ENCODE assay signal across 8 cellular contexts in genomic region chr15:35519536-35520149, GRCh38. TPM values are rescaled to one million over a fixed set of nuclear protein-coding genes. Genes with fewer than 3 reads are reported as not detected.
DNase-seq lines count a peak whose midpoint lies in the region; ATAC-seq and TF ChIP-seq lines count a peak whose summit lies in the region.

No MANE protein-coding gene starts in this region.

- no peaks in the 10 kb centered on the region for H3K9me3 ChIP-seq in RWPE2 (ENCODE audit: severe bottlenecking)

- peak; percentile 66 for ATAC-seq in GM19395 (IDR thresholded peaks at IDR 0.05; ENCODE audit: unreplicated experiment)
- ATAC-seq in RWPE2 (ENCODE audit: low read depth) = peak; percentile 83

- H3K36me3 ChIP-seq in RWPE2 (ENCODE audit: low read depth) = peaks cover 10% of the 10 kb centered on the region; the same call in 1 of the 2 replicates

- H3K27me3 Mint-ChIP-seq in osteocyte (ENCODE audit: unreplicated experiment) = no peaks in the 10 kb centered on the region

- no peaks in the 10 kb centered on the region for H3K9me3 Mint-ChIP-seq in osteocyte (ENCODE audit: unreplicated experiment)

- peaks cover 31% of the 10 kb centered on the region for H3K4me1 Mint-ChIP-seq in osteocyte (ENCODE audit: unreplicated experiment)

- CTCF ChIA-PET in HEK293T (lab: Yijun Ruan, JAX) = no interaction called here

- no peak overlapping the region for H3K4me3 Mint-ChIP-seq in osteocyte (ENCODE audit: unreplicated experiment)

- peaks cover under 1% of the 10 kb centered on the region for H3K4me1 ChIP-seq in RWPE2 (ENCODE audit: insufficient read depth, poor library complexity, severe bottlenecking)

- H3K4me3 ChIP-seq in RWPE2 (ENCODE audit: severe bottlenecking) (no peak overlapping the region), fibroblast of mammary gland (ENCODE audit: control insufficient read depth, low read depth, low read length) (no peak overlapping the region)

- DNase-seq in CMK (ENCODE audit: low read depth) = peak; percentile 5
- peak; percentile 11 for DNase-seq in KG1 (lab: John Stamatoyannopoulos, UW)
- no peak for DNase-seq in RWPE2 (ENCODE audit: low spot score)
- DNase-seq in fibroblast of mammary gland (ENCODE audit: low read depth) = peak; percentile 70
- no peak for DNase-seq in osteocyte (ENCODE audit: extremely low spot score, unreplicated experiment)
- DNase-seq in amniotic stem cell (lab: John Stamatoyannopoulos, UW) = no peak
- no peak for DNase-seq in HEK293T (ENCODE audit: extremely low spot score)

- no peak overlapping the region for H3K27ac Mint-ChIP-seq in osteocyte (ENCODE audit: unreplicated experiment)

- TF ChIP-seq CTCF in RWPE2 (IDR thresholded peaks at IDR 0.05; ENCODE audit: poor library complexity, severe bottlenecking) (peak; percentile 97), fibroblast of mammary gland (conservative IDR thresholded peaks at IDR 0.05; ENCODE audit: control insufficient read depth, insufficient read depth, low read depth, low read length) (peak; percentile 66), osteocyte (IDR thresholded peaks at IDR 0.05) (peak; percentile 81)

- POLR2A ChIA-PET in HEK293T (lab: Yijun Ruan, JAX) = no interaction called here

- peaks cover 2% of the 10 kb centered on the region for H3K36me3 Mint-ChIP-seq in osteocyte (ENCODE audit: unreplicated experiment)

- H3K27ac ChIP-seq in RWPE2 (ENCODE audit: poor library complexity, severe bottlenecking) = no peak overlapping the region

- H3K27me3 ChIP-seq in RWPE2 (ENCODE audit: insufficient read depth, poor library complexity, severe bottlenecking) = no peaks in the 10 kb centered on the region

TF ChIP-seq in HEK293T, 16 proteins besides CTCF, POLR2A, EP300 and RAD21:
- TF ChIP-seq ELF4 (IDR thresholded peaks at IDR 0.05) (no peak), PKNOX1 (IDR thresholded peaks at IDR 0.05) (no peak), ARNT (IDR thresholded peaks at IDR 0.05) (no peak), SUZ12 (IDR thresholded peaks at IDR 0.05) (no peak), SP1 (IDR thresholded peaks at IDR 0.05) (no peak), NFRKB (IDR thresholded peaks at IDR 0.05) (no peak), HDGF (IDR thresholded peaks at IDR 0.05; ENCODE audit: borderline replicate concordance) (no peak)

RNA-seq across cellular contexts. Expression of gene DPH6, which starts 26.3 kb away (rescaled TPM):
- total RNA-seq in osteocyte = 14.3 and 15.8 TPM in 2 replicates

Comparison
In these comparisons a context has a peak if more than half of its experiments do, and no peak if none do; other contexts are left out.
1. DNase-seq: peak in CMK (single experiment), KG1 (single experiment) and fibroblast of mammary gland (single experiment); none in RWPE2 (single experiment), osteocyte (single experiment), amniotic stem cell (single experiment) and HEK293T (single experiment).
2. Peak in every context shown above with its lines, with median percentiles within 50 percentile points of each other: CTCF ChIP-seq.